11 cellular contexts compared by ENCODE assay signal in the genomic region with DNA sequence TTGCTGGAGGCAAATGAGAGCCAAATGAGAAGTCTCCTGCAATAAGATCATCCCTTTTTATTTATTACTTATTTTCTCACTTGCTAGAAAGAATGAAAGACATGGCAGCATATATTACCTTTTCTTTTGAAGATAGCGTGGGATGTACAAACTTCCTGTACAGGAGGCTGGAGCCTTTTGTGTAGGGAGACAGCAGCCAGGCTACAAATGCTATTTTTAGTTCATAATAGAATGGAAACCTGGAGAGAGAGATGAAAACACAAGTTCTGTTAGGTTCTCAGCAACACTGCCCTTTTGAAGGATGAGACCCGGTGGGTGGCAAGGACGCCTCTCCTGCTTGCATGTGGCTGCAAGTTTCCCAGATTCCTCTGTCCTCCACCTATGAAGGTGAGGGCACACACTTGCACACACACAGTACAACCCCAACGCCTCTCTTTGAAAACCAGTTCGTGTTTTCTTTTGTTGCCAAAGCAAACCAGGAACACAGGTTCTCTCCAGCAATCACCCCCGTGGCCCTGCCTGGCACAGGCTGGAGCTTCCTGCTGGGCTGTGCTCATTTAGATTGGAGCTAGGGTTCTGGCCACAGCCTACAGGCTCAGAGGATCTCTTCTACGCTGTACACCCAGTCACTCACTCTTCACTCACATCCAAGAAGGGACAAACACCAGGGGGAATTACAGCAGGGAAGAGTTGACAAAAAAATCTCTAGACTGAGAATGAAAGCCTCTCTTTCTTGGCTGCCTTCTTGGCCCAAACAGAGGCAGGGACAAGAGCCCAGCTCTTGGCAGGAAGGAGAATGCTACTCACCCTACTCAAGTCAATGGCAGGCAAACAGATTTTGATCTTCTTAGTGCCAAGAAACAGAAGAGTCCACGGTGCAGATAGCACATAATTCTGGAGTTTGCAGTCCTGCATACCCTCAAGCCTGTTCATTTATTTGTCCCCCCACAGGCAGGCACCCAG. TPM values are rescaled to one million over a fixed set of nuclear protein-coding genes. Genes with fewer than 3 reads are reported as not detected.
DNase-seq lines count a peak whose midpoint lies in the region; ATAC-seq and TF ChIP-seq lines count a peak whose summit lies in the region.
"Had no signal": no experiment of that assay in that cellular context is flagged by ENCODE, and none has a peak within 500 bp of the region (broad histone marks: within the 10 kb centered on the region; RNA-seq: fewer than 3 reads in every experiment).

No MANE protein-coding gene starts in this region.

- peaks cover 0 to 6% of the 10 kb centered on the region in 2 donors for H3K36me3 ChIP-seq in gastroesophageal sphincter
- H3K36me3 ChIP-seq: tibial nerve had no signal

- CTCF ChIA-PET in HEK293T (lab: Yijun Ruan, JAX): no interaction called here

- H3K9me3 ChIP-seq in gastroesophageal sphincter: no peaks in the 10 kb centered on the region
- H3K9me3 ChIP-seq: tibial nerve had no signal

- H3K36me3 Mint-ChIP-seq in activated T-cell treated with anti-CD3 and anti-CD28 coated beads, Interleukin-2, amount 50 U/mL, for 4 hours (ENCODE audit: insufficient read depth): no peaks in the 10 kb centered on the region
- H3K36me3 Mint-ChIP-seq: CD14-positive monocyte had no signal

- peak; percentile 41 for ATAC-seq in gastroesophageal sphincter
- ATAC-seq in activated T-cell treated with anti-CD3 and anti-CD28 coated beads, Interleukin-2, amount 50 U/mL, for 4 hours: no peak

- peaks cover 5% of the 10 kb centered on the region for H3K27me3 Mint-ChIP-seq in activated T-cell treated with anti-CD3 and anti-CD28 coated beads, Interleukin-2, amount 50 U/mL, for 4 hours (ENCODE audit: low read depth)

- 14 to 38% methylated on average over 2 to 6 of the region's 8 CpGs for WGBS in gastroesophageal sphincter (ENCODE audit: low coverage in 1 of 2), 2 donors

- TF ChIP-seq POLR2A in gastroesophageal sphincter (IDR thresholded peaks at IDR 0.05): no peak

- H3K4me3 ChIP-seq in gastroesophageal sphincter: no peak overlapping the region
- H3K4me3 ChIP-seq: tibial nerve had no signal

- H3K27me3 ChIP-seq in gastroesophageal sphincter: no peaks in the 10 kb centered on the region
- H3K27me3 ChIP-seq: tibial nerve had no signal

- H3K4me1 ChIP-seq in gastroesophageal sphincter: peaks cover 14 to 75% (median 21%) of the 10 kb centered on the region in 3 donors

- H3K4me1 Mint-ChIP-seq in activated T-cell treated with anti-CD3 and anti-CD28 coated beads, Interleukin-2, amount 50 U/mL, for 4 hours (ENCODE audit: low read depth): no peaks in the 10 kb centered on the region
- H3K4me1 Mint-ChIP-seq: CD14-positive monocyte had no signal

- POLR2A ChIA-PET in HEK293T (lab: Yijun Ruan, JAX): no interaction called here

- DNase-seq in DMS79 treated with DMSO at 0.1 percent for 48 hours (lab: John Stamatoyannopoulos, UW): peak; percentile 8
- peak; percentile 63 for DNase-seq in NCI-H774 (lab: John Stamatoyannopoulos, UW)
- peak; percentile 45 for DNase-seq in pons (ENCODE audit: low spot score)
- DNase-seq in NK-92 treated with Interleukin-12 subunit alpha and Interleukin-12 subunit beta, amount 100 ng/mL, for 24 hours (lab: John Stamatoyannopoulos, UW): no peak
- no peak for DNase-seq in kidney glomerular epithelial cell (lab: John Stamatoyannopoulos, UW)
- no peak for DNase-seq in HEK293T (ENCODE audit: extremely low spot score)
- no peak for DNase-seq in activated T-cell treated with anti-CD3 and anti-CD28 coated beads, Interleukin-2, amount 50 U/mL, for 4 hours
- DNase-seq: activated T-cell treated with anti-CD3 and anti-CD28 coated beads, Interleukin-2, amount 50 U/mL, for 48 hours had no signal

- H3K9me3 Mint-ChIP-seq in activated T-cell treated with anti-CD3 and anti-CD28 coated beads, Interleukin-2, amount 50 U/mL, for 4 hours: no peaks in the 10 kb centered on the region

- H3K4me3 Mint-ChIP-seq in activated T-cell treated with anti-CD3 and anti-CD28 coated beads, Interleukin-2, amount 50 U/mL, for 4 hours: no peak overlapping the region
- H3K4me3 Mint-ChIP-seq: CD14-positive monocyte had no signal

- no peak for TF ChIP-seq EP300 in gastroesophageal sphincter (IDR thresholded peaks at IDR 0.05)

- peak overlapping the region; percentile 65 to 87 (median 80) for H3K27ac ChIP-seq in gastroesophageal sphincter
- H3K27ac ChIP-seq: tibial nerve had no signal

- no peak for TF ChIP-seq CTCF in gastroesophageal sphincter (IDR thresholded peaks at IDR 0.05)

TF ChIP-seq in HEK293T, 16 proteins besides CTCF, POLR2A, EP300 and RAD21:
- no peak for TF ChIP-seq ZNF384 (IDR thresholded peaks at IDR 0.05)
- no peak for TF ChIP-seq ARNT (IDR thresholded peaks at IDR 0.05)
- TF ChIP-seq CTBP1 (IDR thresholded peaks at IDR 0.05; ENCODE audit: borderline replicate concordance): no peak
- TF ChIP-seq FOXK2 (IDR thresholded peaks at IDR 0.05): no peak

RNA-seq across cellular contexts. Expression of a gene that starts 55.6 kb away (rescaled TPM):
- total RNA-seq in gastroesophageal sphincter: 10 to 100 TPM; 21.7 to 36.4 (median 30.6) TPM
- 10 to 100 TPM; 68.3 to 84.8 (median 71.1) TPM for total RNA-seq in activated T-cell treated with anti-CD3 and anti-CD28 coated beads, Interleukin-2, amount 50 U/mL, for 4 hours

RNA-seq across cellular contexts. Expression of a gene that starts 59.6 kb away (rescaled TPM):
- total RNA-seq in gastroesophageal sphincter: 10 to 100 TPM; 57.3 to 72.3 (median 63.1) TPM
- total RNA-seq in activated T-cell treated with anti-CD3 and anti-CD28 coated beads, Interleukin-2, amount 50 U/mL, for 4 hours: 100 to 1,000 TPM; 135 to 166 (median 143) TPM

Comparison
In these comparisons a context has a peak if more than half of its experiments do, and no peak if none do; other contexts are left out.
1. DNase-seq: peak in DMS79 treated with DMSO at 0.1 percent for 48 hours (single experiment), NCI-H774 (single experiment) and pons (single experiment); none in NK-92 treated with Interleukin-12 subunit alpha and Interleukin-12 subunit beta, amount 100 ng/mL, for 24 hours (single experiment), kidney glomerular epithelial cell (single experiment), HEK293T (single experiment) and activated T-cell treated with anti-CD3 and anti-CD28 coated beads, Interleukin-2, amount 50 U/mL, for 4 hours (single experiment).